2 cellular contexts compared by ENCODE assay signal in genomic region chr17:76136276-76137025, GRCh38.
TF ChIP-seq lines count a peak whose summit lies in the region.

No MANE protein-coding gene starts in this region.

TF ChIP-seq in SK-N-SH treated with all-trans-retinoic acid at 6 μM for 48 hours, 23 proteins besides CTCF, POLR2A, EP300 and RAD21:
- no peak for TF ChIP-seq POU6F1 (CRISPR knock-in tag; IDR thresholded peaks at IDR 0.05; ENCODE audit: borderline replicate concordance, low read depth)
- no peak for TF ChIP-seq TCF4 (CRISPR knock-in tag; IDR thresholded peaks at IDR 0.05; ENCODE audit: borderline replicate concordance)
- TF ChIP-seq ZC3H10 (CRISPR knock-in tag; IDR thresholded peaks at IDR 0.05), result no peak
- no peak for TF ChIP-seq SNAI2 (CRISPR knock-in tag; IDR thresholded peaks at IDR 0.05)
- TF ChIP-seq ISL1 (CRISPR knock-in tag; IDR thresholded peaks at IDR 0.05), result no peak
- TF ChIP-seq ZFP30 (CRISPR knock-in tag; IDR thresholded peaks at IDR 0.05), result no peak
- TF ChIP-seq, protein P1, sequence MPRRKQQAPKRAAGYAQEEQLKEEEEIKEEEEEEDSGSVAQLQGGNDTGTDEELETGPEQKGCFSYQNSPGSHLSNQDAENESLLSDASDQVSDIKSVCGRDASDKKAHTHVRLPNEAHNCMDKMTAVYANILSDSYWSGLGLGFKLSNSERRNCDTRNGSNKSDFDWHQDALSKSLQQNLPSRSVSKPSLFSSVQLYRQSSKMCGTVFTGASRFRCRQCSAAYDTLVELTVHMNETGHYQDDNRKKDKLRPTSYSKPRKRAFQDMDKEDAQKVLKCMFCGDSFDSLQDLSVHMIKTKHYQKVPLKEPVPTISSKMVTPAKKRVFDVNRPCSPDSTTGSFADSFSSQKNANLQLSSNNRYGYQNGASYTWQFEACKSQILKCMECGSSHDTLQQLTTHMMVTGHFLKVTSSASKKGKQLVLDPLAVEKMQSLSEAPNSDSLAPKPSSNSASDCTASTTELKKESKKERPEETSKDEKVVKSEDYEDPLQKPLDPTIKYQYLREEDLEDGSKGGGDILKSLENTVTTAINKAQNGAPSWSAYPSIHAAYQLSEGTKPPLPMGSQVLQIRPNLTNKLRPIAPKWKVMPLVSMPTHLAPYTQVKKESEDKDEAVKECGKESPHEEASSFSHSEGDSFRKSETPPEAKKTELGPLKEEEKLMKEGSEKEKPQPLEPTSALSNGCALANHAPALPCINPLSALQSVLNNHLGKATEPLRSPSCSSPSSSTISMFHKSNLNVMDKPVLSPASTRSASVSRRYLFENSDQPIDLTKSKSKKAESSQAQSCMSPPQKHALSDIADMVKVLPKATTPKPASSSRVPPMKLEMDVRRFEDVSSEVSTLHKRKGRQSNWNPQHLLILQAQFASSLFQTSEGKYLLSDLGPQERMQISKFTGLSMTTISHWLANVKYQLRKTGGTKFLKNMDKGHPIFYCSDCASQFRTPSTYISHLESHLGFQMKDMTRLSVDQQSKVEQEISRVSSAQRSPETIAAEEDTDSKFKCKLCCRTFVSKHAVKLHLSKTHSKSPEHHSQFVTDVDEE (CRISPR knock-in tag; IDR thresholded peaks at IDR 0.05), result no peak
- TF ChIP-seq ARNTL (CRISPR knock-in tag; IDR thresholded peaks at IDR 0.05; ENCODE audit: borderline replicate concordance, low read depth), result no peak
- TF ChIP-seq CSDC2 (CRISPR knock-in tag; IDR thresholded peaks at IDR 0.05), result no peak
- TF ChIP-seq PPARA (CRISPR knock-in tag; IDR thresholded peaks at IDR 0.05; ENCODE audit: borderline replicate concordance), result no peak
- no peak for TF ChIP-seq ESRRG (CRISPR knock-in tag; IDR thresholded peaks at IDR 0.05)
- TF ChIP-seq ZNF70 (CRISPR knock-in tag; IDR thresholded peaks at IDR 0.05), result no peak
- TF ChIP-seq CREB5 (CRISPR knock-in tag; IDR thresholded peaks at IDR 0.05; ENCODE audit: low read depth), result no peak

TF ChIP-seq in GM23338, 12 proteins besides CTCF, POLR2A, EP300 and RAD21 (continued from another document):
- TF ChIP-seq ZNF462 (CRISPR knock-in tag; IDR thresholded peaks at IDR 0.05) (no peak), STAT1 (IDR thresholded peaks at IDR 0.05; ENCODE audit: unreplicated experiment) (no peak), CREB1 (CRISPR knock-in tag; IDR thresholded peaks at IDR 0.05; ENCODE audit: low read depth) (0 out of 2 replicates have a peak, but pooled peaks have one; percentile 8), ZNF114 (CRISPR knock-in tag; IDR thresholded peaks at IDR 0.05) (no peak), REST (IDR thresholded peaks at IDR 0.05; ENCODE audit: unreplicated experiment) (no peak)
- TF ChIP-seq, protein P2, sequence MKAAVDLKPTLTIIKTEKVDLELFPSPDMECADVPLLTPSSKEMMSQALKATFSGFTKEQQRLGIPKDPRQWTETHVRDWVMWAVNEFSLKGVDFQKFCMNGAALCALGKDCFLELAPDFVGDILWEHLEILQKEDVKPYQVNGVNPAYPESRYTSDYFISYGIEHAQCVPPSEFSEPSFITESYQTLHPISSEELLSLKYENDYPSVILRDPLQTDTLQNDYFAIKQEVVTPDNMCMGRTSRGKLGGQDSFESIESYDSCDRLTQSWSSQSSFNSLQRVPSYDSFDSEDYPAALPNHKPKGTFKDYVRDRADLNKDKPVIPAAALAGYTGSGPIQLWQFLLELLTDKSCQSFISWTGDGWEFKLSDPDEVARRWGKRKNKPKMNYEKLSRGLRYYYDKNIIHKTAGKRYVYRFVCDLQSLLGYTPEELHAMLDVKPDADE (IDR thresholded peaks at IDR 0.05), result no peak
